Comparison of ENCODE assay signal across 1 cellular context in genomic region chr11:72227316-72228228, GRCh38.
TF ChIP-seq lines count a peak whose summit lies in the region.

No MANE protein-coding gene starts in this region.

TF ChIP-seq in SK-N-SH treated with all-trans-retinoic acid at 6 μM for 48 hours, 23 proteins besides CTCF, POLR2A, EP300 and RAD21 (continued from another document):
- TF ChIP-seq CSDC2 (CRISPR knock-in tag; IDR thresholded peaks at IDR 0.05) (no peak), OSR1 (CRISPR knock-in tag; IDR thresholded peaks at IDR 0.05) (no peak)
TF ChIP-seq in SK-N-SH treated with all-trans-retinoic acid at 6 μM for 48 hours: peak in this region for 0.
